Comparison of ENCODE assay signal across 8 cellular contexts in the genomic region with DNA sequence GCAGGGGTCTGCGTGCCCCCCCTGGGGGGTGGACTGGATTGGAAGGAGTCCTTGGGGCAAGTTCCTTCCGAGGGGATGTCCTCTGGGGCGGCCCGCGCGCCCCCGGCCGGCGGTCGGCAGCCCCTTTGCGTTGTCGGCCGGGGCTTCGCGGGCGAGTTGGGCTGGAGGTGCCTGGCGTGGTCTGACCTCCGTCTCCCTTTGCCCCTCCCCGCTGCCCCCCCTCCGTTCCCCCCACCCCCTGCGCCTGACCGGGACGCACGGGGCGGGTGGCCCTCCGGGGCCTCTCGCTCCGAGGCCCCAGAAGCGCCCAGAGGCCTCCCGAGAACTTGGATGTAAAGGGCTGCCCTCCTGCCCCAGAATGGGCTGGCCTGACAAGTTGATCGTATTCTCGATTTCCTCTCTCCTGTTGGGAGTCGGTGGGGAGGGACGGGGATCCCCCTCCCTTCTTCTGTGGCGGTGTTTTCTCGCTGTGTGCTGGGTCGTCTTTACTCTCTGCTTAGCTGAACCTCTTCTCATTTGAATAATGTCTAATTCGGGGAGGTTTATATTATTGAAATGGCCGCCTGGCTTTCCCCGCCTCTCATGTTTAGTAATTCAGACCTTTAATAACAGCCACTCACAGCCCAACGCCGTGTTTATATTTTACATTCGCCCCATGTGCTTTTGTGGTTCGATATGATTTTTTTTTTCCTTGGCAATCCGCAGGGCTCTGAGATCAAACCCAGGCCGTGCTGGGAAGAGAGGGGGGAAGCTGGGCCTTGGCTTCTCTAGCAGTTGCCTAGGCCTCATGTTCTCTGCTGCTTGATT. TPM values are rescaled to one million over a fixed set of nuclear protein-coding genes. Genes with fewer than 3 reads are reported as not detected.
DNase-seq lines count a peak whose midpoint lies in the region; ATAC-seq and TF ChIP-seq lines count a peak whose summit lies in the region.

No MANE protein-coding gene starts in this region.

- 1% methylated on average over 16 of the region's 46 CpGs for WGBS in right lobe of liver (ENCODE audit: insufficient coverage, low coverage, low lambda C conversion rate, missing lambda C conversion rate)

- ATAC-seq in GM19023 (IDR thresholded peaks at IDR 0.05; ENCODE audit: unreplicated experiment) (peak; percentile 52), HG03280 (IDR thresholded peaks at IDR 0.05; ENCODE audit: unreplicated experiment) (peak; percentile 46), right lobe of liver (peak; percentile 47 to 64 (median 54))

- no peak for TF ChIP-seq CTCF in right lobe of liver (IDR thresholded peaks at IDR 0.05)

- no peaks in the 10 kb centered on the region for H3K27me3 ChIP-seq in right lobe of liver

- H3K4me1 ChIP-seq in right lobe of liver, result peaks cover 0 to 20% (median 10%) of the 10 kb centered on the region in 4 donors

- H3K4me3 Mint-ChIP-seq in dendritic cell treated with granulocyte-macrophage colony-stimulating factor and Interleukin-4, amounts not matched to agents 40 ng/mL and 50 ng/mL, for 4 days, result peak overlapping the region; percentile 83

- H3K9me3 ChIP-seq in right lobe of liver, result no peaks in the 10 kb centered on the region

- peaks cover 15% of the 10 kb centered on the region for H3K36me3 Mint-ChIP-seq in dendritic cell treated with granulocyte-macrophage colony-stimulating factor and Interleukin-4, amounts not matched to agents 40 ng/mL and 50 ng/mL, for 4 days (ENCODE audit: low read depth)

- H3K27ac ChIP-seq in right lobe of liver, result peak overlapping the region; percentile 87 to 96 (median 93)

- H3K27ac Mint-ChIP-seq in dendritic cell treated with granulocyte-macrophage colony-stimulating factor and Interleukin-4, amounts not matched to agents 40 ng/mL and 50 ng/mL, for 4 days, result peak overlapping the region; percentile 94

- H3K36me3 ChIP-seq in right lobe of liver, result no peaks in the 10 kb centered on the region

- peak; percentile 87 for TF ChIP-seq POLR2A in right lobe of liver (IDR thresholded peaks at IDR 0.05)

- no peaks in the 10 kb centered on the region for H3K27me3 Mint-ChIP-seq in dendritic cell treated with granulocyte-macrophage colony-stimulating factor and Interleukin-4, amounts not matched to agents 40 ng/mL and 50 ng/mL, for 4 days

- peak; percentile 64 to 75 for DNase-seq in AML-193 (lab: John Stamatoyannopoulos, UW)
- peak; percentile 81 for DNase-seq in NCI-H510A treated with DMSO at 0.1 percent for 48 hours (lab: John Stamatoyannopoulos, UW)
- DNase-seq in activated CD4-positive, alpha-beta T cell treated with anti-CD3 and anti-CD28 coated beads, Interleukin-2, amount 50 U/mL, for 1 hour, result peak; percentile 45
- DNase-seq in right lobe of liver, result peak; percentile 69 to 82 (median 81)
- DNase-seq in stimulated activated CD4-positive, alpha-beta T cell treated with anti-CD3 and anti-CD28 coated beads, Interleukin-4, amount 100 ng/mL, for 4 hours, result peak; percentile 46 to 66

- intact Hi-C loops in dendritic cell treated with granulocyte-macrophage colony-stimulating factor and Interleukin-4, amounts not matched to agents 40 ng/mL and 50 ng/mL, for 4 days (cut with micrococcal nuclease), result loop anchor here (5.0 kb wide), 3 partner anchors 155 to 385 kb away; a partner anchor contains a TSS
- intact Hi-C loops in right lobe of liver (cut with DNase I), result no loop called here

- H3K4me1 Mint-ChIP-seq in dendritic cell treated with granulocyte-macrophage colony-stimulating factor and Interleukin-4, amounts not matched to agents 40 ng/mL and 50 ng/mL, for 4 days (ENCODE audit: low read depth), result peaks cover 23% of the 10 kb centered on the region

- H3K9me3 Mint-ChIP-seq in dendritic cell treated with granulocyte-macrophage colony-stimulating factor and Interleukin-4, amounts not matched to agents 40 ng/mL and 50 ng/mL, for 4 days, result no peaks in the 10 kb centered on the region

- H3K4me3 ChIP-seq in right lobe of liver, result peak overlapping the region; percentile 68 to 79 (median 77)

RNA-seq across cellular contexts. Expression of a gene that starts 1.3 kb away (rescaled TPM):
- 10 to 100 TPM in 1 of 6 experiments, 1 to 10 TPM in 5; 4.8 to 10.3 (median 6.2) TPM for total RNA-seq in right lobe of liver

Comparison
In these comparisons a context has a peak if more than half of its experiments do, and no peak if none do; other contexts are left out.
1. Peak in every context shown above with its lines: DNase-seq, ATAC-seq, H3K4me3 ChIP-seq and H3K27ac ChIP-seq.